Comparison of ENCODE assay signal across 28 cellular contexts in genomic region chr9:127857278-127857677, GRCh38. TPM values are rescaled to one million over a fixed set of nuclear protein-coding genes. Genes with fewer than 3 reads are reported as not detected.
DNase-seq lines count a peak whose midpoint lies in the region; ATAC-seq, FAIRE-seq and TF ChIP-seq lines count a peak whose summit lies in the region.
"Had no signal": no experiment of that assay in that cellular context is flagged by ENCODE, and none has a peak within 500 bp of the region (broad histone marks: within the 10 kb centered on the region; RNA-seq: fewer than 3 reads in every experiment).

No MANE protein-coding gene starts in this region.

- ATAC-seq in activated CD8-positive, alpha-beta T cell treated with anti-CD3 and anti-CD28 coated beads, Interleukin-2, amount 10 ng/mL, durations not matched to agents 7 days and 5 days: no peak
- ATAC-seq in activated CD8-positive, alpha-beta T cell treated with anti-CD3 and anti-CD28 coated beads for 36 hours: no peak
- ATAC-seq: activated CD8-positive, alpha-beta memory T cell treated with anti-CD3 and anti-CD28 coated beads, Interleukin-2, amount 10 ng/mL, durations not matched to agents 7 days and 5 days; GM23338 had no signal

- H3K9ac ChIP-seq in kidney (ENCODE audit: low read length in 2 of 2): no peak overlapping the region
- H3K9ac ChIP-seq in subcutaneous abdominal adipose tissue (ENCODE audit: low read length in 5 of 5): peak overlapping the region in 1 of 5 donors; percentile 30
- H3K9ac ChIP-seq: neural progenitor cell, parathyroid adenoma had no signal

- H3K9me3 Mint-ChIP-seq in activated CD8-positive, alpha-beta T cell treated with anti-CD3 and anti-CD28 coated beads, Interleukin-2, amount 10 ng/mL, durations not matched to agents 7 days and 5 days (ENCODE audit: insufficient read depth): no peaks in the 10 kb centered on the region
- H3K9me3 Mint-ChIP-seq in activated CD8-positive, alpha-beta T cell treated with anti-CD3 and anti-CD28 coated beads for 36 hours: no peaks in the 10 kb centered on the region
- H3K9me3 Mint-ChIP-seq: activated CD4-positive, alpha-beta T cell treated with anti-CD3 and anti-CD28 coated beads, Interleukin-2, amount 10 ng/mL, durations not matched to agents 24 days and 14 days; CD4-positive, CD25-positive, alpha-beta regulatory T cell; GM23338; neural progenitor cell had no signal

- intact Hi-C loops in activated CD8-positive, alpha-beta T cell treated with anti-CD3 and anti-CD28 coated beads for 36 hours (cut with micrococcal nuclease): no loop called here
- intact Hi-C loops in kidney (cut with DNase I): no loop called here

- H3K4me3 ChIP-seq in kidney (ENCODE audit: low read length in 2 of 2) (no peak overlapping the region), subcutaneous abdominal adipose tissue (ENCODE audit: low read depth in 1 of 5, low read length in 5 of 5) (peak overlapping the region in 1 of 5 donors; percentile 39)
- H3K4me3 ChIP-seq: GM23338, neural progenitor cell, Peyer's patch, uterus had no signal

- H3K27ac ChIP-seq in RWPE1 (peak overlapping the region; percentile 71; the same call in 1 of the 2 replicates), kidney (ENCODE audit: low read depth in 2 of 2, low read length in 2 of 2) (peak overlapping the region; percentile 33 to 69), subcutaneous abdominal adipose tissue (ENCODE audit: low read depth, low read length) (peak overlapping the region; percentile 90)
- H3K27ac ChIP-seq: neural progenitor cell, parathyroid adenoma had no signal

- no peaks in the 10 kb centered on the region for H3K27me3 Mint-ChIP-seq in activated CD8-positive, alpha-beta T cell treated with anti-CD3 and anti-CD28 coated beads, Interleukin-2, amount 10 ng/mL, durations not matched to agents 7 days and 5 days (ENCODE audit: low read depth)
- H3K27me3 Mint-ChIP-seq in activated CD8-positive, alpha-beta T cell treated with anti-CD3 and anti-CD28 coated beads for 36 hours: no peaks in the 10 kb centered on the region
- H3K27me3 Mint-ChIP-seq: activated CD4-positive, alpha-beta T cell treated with anti-CD3 and anti-CD28 coated beads, Interleukin-2, amount 10 ng/mL, durations not matched to agents 24 days and 14 days; activated CD8-positive, alpha-beta memory T cell treated with anti-CD3 and anti-CD28 coated beads, Interleukin-2, amount 10 ng/mL, durations not matched to agents 7 days and 5 days; brain; CD4-positive, CD25-positive, alpha-beta regulatory T cell had no signal

- POLR2A ChIA-PET in activated CD8-positive, alpha-beta T cell treated with anti-CD3 and anti-CD28 coated beads, Interleukin-2, amount 10 ng/mL, durations not matched to agents 7 days and 5 days (lab: Charles Lee): no interaction called here
- POLR2A ChIA-PET in activated CD8-positive, alpha-beta T cell treated with anti-CD3 and anti-CD28 coated beads for 36 hours (lab: Charles Lee): no interaction called here
- POLR2A ChIA-PET in RWPE1 (lab: Yijun Ruan, JAX; ENCODE audit: low non-redundant PET): interaction anchor here (0.6 kb wide), 1 partner anchor 62 kb away, joined by 12 read pairs; no protein-coding TSS in a partner anchor

- H3K27ac Mint-ChIP-seq in activated CD8-positive, alpha-beta T cell treated with anti-CD3 and anti-CD28 coated beads, Interleukin-2, amount 10 ng/mL, durations not matched to agents 7 days and 5 days: peak overlapping the region; percentile 20
- no peak overlapping the region for H3K27ac Mint-ChIP-seq in activated CD8-positive, alpha-beta T cell treated with anti-CD3 and anti-CD28 coated beads for 36 hours
- H3K27ac Mint-ChIP-seq: activated CD4-positive, alpha-beta T cell treated with anti-CD3 and anti-CD28 coated beads, Interleukin-2, amount 10 ng/mL, durations not matched to agents 24 days and 14 days; GM23338 had no signal

- DNase-seq in activated CD8-positive, alpha-beta T cell treated with anti-CD3 and anti-CD28 coated beads, Interleukin-2, amount 10 ng/mL, durations not matched to agents 7 days and 5 days: no peak
- no peak for DNase-seq in activated CD8-positive, alpha-beta T cell treated with anti-CD3 and anti-CD28 coated beads for 36 hours
- DNase-seq in RWPE1 (ENCODE audit: low spot score): no peak
- DNase-seq in kidney: no peak
- DNase-seq in stimulated activated CD4-positive, alpha-beta T cell treated with anti-CD3 and anti-CD28 coated beads, Interleukin-12 subunit alpha, Interleukin-12 subunit beta, amount 100 ng/mL, for 4 hours: no peak
- no peak for DNase-seq in medulla oblongata (ENCODE audit: extremely low spot score)
- no peak for DNase-seq in superior temporal gyrus (ENCODE audit: extremely low spot score)
- DNase-seq: 8988T; activated CD4-positive, alpha-beta T cell treated with anti-CD3 and anti-CD28 coated beads, Interleukin-2, amount 10 ng/mL, durations not matched to agents 24 days and 14 days; activated CD8-positive, alpha-beta memory T cell treated with anti-CD3 and anti-CD28 coated beads, Interleukin-2, amount 10 ng/mL, durations not matched to agents 7 days and 5 days; activated T-cell treated with anti-CD3 and anti-CD28 coated beads, Interleukin-2, amount 50 U/mL, for 48 hours; CD4-positive, CD25-positive, alpha-beta regulatory T cell; EL; foreskin melanocyte; hippocampal formation; NCI-H1048; Peyer's patch; T1000; uterus had no signal

- CTCF ChIA-PET in activated CD8-positive, alpha-beta T cell treated with anti-CD3 and anti-CD28 coated beads, Interleukin-2, amount 10 ng/mL, durations not matched to agents 7 days and 5 days (lab: Charles Lee): interaction anchor here (1.3 kb wide), 1 partner anchor 12 kb away, joined by 5 read pairs; no protein-coding TSS in a partner anchor
- CTCF ChIA-PET in activated CD8-positive, alpha-beta T cell treated with anti-CD3 and anti-CD28 coated beads for 36 hours (lab: Charles Lee): interaction anchor here (9.2 kb wide), 1 partner anchor 10 kb away, joined by 107 read pairs; no protein-coding TSS in a partner anchor
- CTCF ChIA-PET in RWPE1 (lab: Yijun Ruan, JAX): no interaction called here

- H3K4me1 ChIP-seq in kidney (ENCODE audit: control insufficient read depth in 1 of 2, insufficient read depth in 1 of 2, low read depth in 1 of 2, low read length in 2 of 2): peaks cover 0 to 47% of the 10 kb centered on the region in 2 donors
- peaks cover 17 to 93% (median 81%) of the 10 kb centered on the region in 5 donors for H3K4me1 ChIP-seq in subcutaneous abdominal adipose tissue (ENCODE audit: control insufficient read depth in 5 of 5, insufficient read depth in 5 of 5, low read length in 5 of 5)
- H3K4me1 ChIP-seq: neural progenitor cell, parathyroid adenoma had no signal

- H3K9me3 ChIP-seq in kidney (ENCODE audit: control insufficient read depth in 1 of 2, low read length in 2 of 2): no peaks in the 10 kb centered on the region
- no peaks in the 10 kb centered on the region for H3K9me3 ChIP-seq in subcutaneous abdominal adipose tissue (ENCODE audit: control insufficient read depth in 5 of 5, low read length in 5 of 5)
- H3K9me3 ChIP-seq: Peyer's patch, uterus had no signal

- H3K36me3 ChIP-seq in kidney (ENCODE audit: control insufficient read depth in 1 of 2, insufficient read depth in 2 of 2, low read length in 2 of 2) (no peaks in the 10 kb centered on the region), subcutaneous abdominal adipose tissue (ENCODE audit: control insufficient read depth in 5 of 5, insufficient read depth in 5 of 5, low read length in 5 of 5) (peaks cover 0 to 5% (median 0%) of the 10 kb centered on the region in 5 donors)
- H3K36me3 ChIP-seq: neural progenitor cell, Peyer's patch, uterus had no signal

- H3K27me3 ChIP-seq in subcutaneous abdominal adipose tissue (ENCODE audit: control insufficient read depth in 5 of 5, insufficient read depth in 4 of 5, low read length in 5 of 5): no peaks in the 10 kb centered on the region
- H3K27me3 ChIP-seq: neural progenitor cell, Peyer's patch, uterus had no signal

- no peak for FAIRE-seq in kidney (lab: Jason Lieb, UNC)
- FAIRE-seq: D721Med, GM18507, GM19239 had no signal

- H3K36me3 Mint-ChIP-seq in activated CD8-positive, alpha-beta T cell treated with anti-CD3 and anti-CD28 coated beads, Interleukin-2, amount 10 ng/mL, durations not matched to agents 7 days and 5 days (ENCODE audit: low read depth): peaks cover 5% of the 10 kb centered on the region
- H3K36me3 Mint-ChIP-seq in activated CD8-positive, alpha-beta T cell treated with anti-CD3 and anti-CD28 coated beads for 36 hours (ENCODE audit: low read depth): peaks cover under 1% of the 10 kb centered on the region
- H3K36me3 Mint-ChIP-seq: activated CD8-positive, alpha-beta memory T cell treated with anti-CD3 and anti-CD28 coated beads, Interleukin-2, amount 10 ng/mL, durations not matched to agents 7 days and 5 days; brain; CD4-positive, CD25-positive, alpha-beta regulatory T cell; IgD-negative memory B cell; neural progenitor cell had no signal

- peaks cover 53% of the 10 kb centered on the region for H3K4me1 Mint-ChIP-seq in activated CD8-positive, alpha-beta T cell treated with anti-CD3 and anti-CD28 coated beads, Interleukin-2, amount 10 ng/mL, durations not matched to agents 7 days and 5 days (ENCODE audit: low read depth)
- peaks cover 31% of the 10 kb centered on the region for H3K4me1 Mint-ChIP-seq in activated CD8-positive, alpha-beta T cell treated with anti-CD3 and anti-CD28 coated beads for 36 hours (ENCODE audit: low read depth)
- H3K4me1 Mint-ChIP-seq: brain had no signal

- H3K4me3 Mint-ChIP-seq in activated CD8-positive, alpha-beta T cell treated with anti-CD3 and anti-CD28 coated beads, Interleukin-2, amount 10 ng/mL, durations not matched to agents 7 days and 5 days: no peak overlapping the region
- no peak overlapping the region for H3K4me3 Mint-ChIP-seq in activated CD8-positive, alpha-beta T cell treated with anti-CD3 and anti-CD28 coated beads for 36 hours
- H3K4me3 Mint-ChIP-seq: activated CD4-positive, alpha-beta T cell treated with anti-CD3 and anti-CD28 coated beads, Interleukin-2, amount 10 ng/mL, durations not matched to agents 24 days and 14 days; activated CD8-positive, alpha-beta memory T cell treated with anti-CD3 and anti-CD28 coated beads, Interleukin-2, amount 10 ng/mL, durations not matched to agents 7 days and 5 days; brain; CD4-positive, CD25-positive, alpha-beta regulatory T cell; GM23338; IgD-negative memory B cell; neural progenitor cell had no signal

- TF ChIP-seq CTCF in activated CD8-positive, alpha-beta T cell treated with anti-CD3 and anti-CD28 coated beads for 36 hours (IDR thresholded peaks at IDR 0.05): no peak
- no peak for TF ChIP-seq CTCF in RWPE1 (conservative IDR thresholded peaks at IDR 0.05; ENCODE audit: low read depth)
- no peak for TF ChIP-seq CTCF in kidney (IDR thresholded peaks at IDR 0.05; ENCODE audit: borderline replicate concordance, extremely low read depth, insufficient read depth)

RNA-seq across cellular contexts. Expression of gene ENG, which starts 2.8 kb away (rescaled TPM):
- total RNA-seq in activated CD8-positive, alpha-beta T cell treated with anti-CD3 and anti-CD28 coated beads, Interleukin-2, amount 10 ng/mL, durations not matched to agents 7 days and 5 days: 10 to 100 TPM; 22.9 to 24.3 TPM
- 10 to 100 TPM; 14.2 to 15.0 TPM for total RNA-seq in activated CD8-positive, alpha-beta T cell treated with anti-CD3 and anti-CD28 coated beads for 36 hours
- total RNA-seq in kidney: 135 TPM
- 158 TPM for polyA plus RNA-seq in kidney (ENCODE audit: insufficient read depth, low read depth, low replicate concordance)

RNA-seq across cellular contexts. Expression of gene AK1, which starts 20.2 kb away (rescaled TPM):
- 10 to 100 TPM; 22.4 to 30.4 TPM for total RNA-seq in activated CD8-positive, alpha-beta T cell treated with anti-CD3 and anti-CD28 coated beads, Interleukin-2, amount 10 ng/mL, durations not matched to agents 7 days and 5 days
- 10 to 100 TPM; 12.1 to 14.8 TPM for total RNA-seq in activated CD8-positive, alpha-beta T cell treated with anti-CD3 and anti-CD28 coated beads for 36 hours
- total RNA-seq in kidney: 77.9 TPM
- polyA plus RNA-seq in kidney (ENCODE audit: insufficient read depth, low read depth, low replicate concordance): 185 TPM

RNA-seq across cellular contexts. Expression of gene ST6GALNAC6, which starts 42.1 kb away (rescaled TPM):
- total RNA-seq in activated CD8-positive, alpha-beta T cell treated with anti-CD3 and anti-CD28 coated beads, Interleukin-2, amount 10 ng/mL, durations not matched to agents 7 days and 5 days: 10 to 100 TPM; 68.6 to 77.6 TPM
- total RNA-seq in activated CD8-positive, alpha-beta T cell treated with anti-CD3 and anti-CD28 coated beads for 36 hours: 10 to 100 TPM; 36.9 to 38.8 TPM
- 74.6 TPM for total RNA-seq in kidney
- 75.0 TPM for polyA plus RNA-seq in kidney (ENCODE audit: insufficient read depth, low read depth, low replicate concordance)

RNA-seq across cellular contexts. Expression of gene FPGS, which starts 54.6 kb away (rescaled TPM):
- total RNA-seq in activated CD8-positive, alpha-beta T cell treated with anti-CD3 and anti-CD28 coated beads, Interleukin-2, amount 10 ng/mL, durations not matched to agents 7 days and 5 days: 10 to 100 TPM; 91.5 to 98.3 TPM
- 10 to 100 TPM; 79.8 to 80.4 TPM for total RNA-seq in activated CD8-positive, alpha-beta T cell treated with anti-CD3 and anti-CD28 coated beads for 36 hours
- total RNA-seq in kidney: 77.2 TPM
- 44.0 TPM for polyA plus RNA-seq in kidney (ENCODE audit: insufficient read depth, low read depth, low replicate concordance)

RNA-seq across cellular contexts. Expression of gene ST6GALNAC4, which starts 59.6 kb away (rescaled TPM):
- 10 to 100 TPM; 37.0 to 39.7 TPM for total RNA-seq in activated CD8-positive, alpha-beta T cell treated with anti-CD3 and anti-CD28 coated beads, Interleukin-2, amount 10 ng/mL, durations not matched to agents 7 days and 5 days
- 10 to 100 TPM; 34.3 to 34.9 TPM for total RNA-seq in activated CD8-positive, alpha-beta T cell treated with anti-CD3 and anti-CD28 coated beads for 36 hours
- total RNA-seq in kidney: 31.4 TPM
- polyA plus RNA-seq in kidney (ENCODE audit: insufficient read depth, low read depth, low replicate concordance): 31.6 TPM
